24 cellular contexts compared by ENCODE assay signal in genomic region chr6:75107913-75108312, GRCh38.
"Had no signal": no experiment of that assay in that cellular context is flagged by ENCODE, and none has a peak within 500 bp of the region (broad histone marks: within the 10 kb centered on the region; RNA-seq: fewer than 3 reads in every experiment).

No MANE protein-coding gene starts in this region.

- DNase-seq: IMR-90, Karpas-422, KG1, MG63, NCI-H1092, NCI-H1105 treated with DMSO at 0.1 percent for 48 hours, NCI-H1417 treated with DMSO at 0.1 percent for 48 hours, NCI-H146, NCI-H187, NCI-H2029, NCI-H2081 treated with DMSO at 0.1 percent for 48 hours, NCI-H2171, NCI-H226, NCI-H446, NCI-H510A, NCI-H524 treated with DMSO at 0.1 percent for 48 hours, NCI-H69, NCI-H774, Right ventricle myocardium superior, RPMI8226, SIG-M5 had no signal

- H3K4me1 ChIP-seq: SJSA1 had no signal

- H3K27ac ChIP-seq: SJSA1, SK-N-MC had no signal

- H3K9me3 ChIP-seq: MG63, SJSA1 had no signal

- ATAC-seq: HepG2 had no signal

- H3K27me3 ChIP-seq: MG63, SJSA1 had no signal

- H3K4me3 ChIP-seq: MG63, SJSA1, SK-N-MC had no signal
